15 cellular contexts compared by ENCODE assay signal in genomic region chr15:74259324-74259712, GRCh38. TPM values are rescaled to one million over a fixed set of nuclear protein-coding genes. Genes with fewer than 3 reads are reported as not detected.
DNase-seq lines count a peak whose midpoint lies in the region; TF ChIP-seq lines count a peak whose summit lies in the region.
"Had no signal": no experiment of that assay in that cellular context is flagged by ENCODE, and none has a peak within 500 bp of the region (broad histone marks: within the 10 kb centered on the region; RNA-seq: fewer than 3 reads in every experiment).

No MANE protein-coding gene starts in this region.

- DNase-seq in NCI-H446 treated with DMSO at 0.1 percent for 48 hours (lab: John Stamatoyannopoulos, UW) (peak; percentile 30), NCI-H446 (lab: John Stamatoyannopoulos, UW) (no peak), NCI-H187 (lab: John Stamatoyannopoulos, UW) (peak; percentile 30 to 70), NCI-H524 treated with DMSO at 0.1 percent for 48 hours (lab: John Stamatoyannopoulos, UW) (peak; percentile 27), osteocyte (ENCODE audit: extremely low spot score, unreplicated experiment) (no peak), RWPE1 (ENCODE audit: low spot score) (no peak), HAP-1 (ENCODE audit: low spot score in 2 of 2) (no peak)
- DNase-seq in activated CD8-positive, alpha-beta memory T cell treated with anti-CD3 and anti-CD28 coated beads, Interleukin-2, amount 50 U/mL, for 4 hours = no peak
- DNase-seq: COR-L47, GM23248, NCI-H2081 treated with DMSO at 0.1 percent for 48 hours, SHP77, T-helper 17 cell had no signal

- H3K27ac ChIP-seq in RWPE1 = no peak overlapping the region
- H3K27ac ChIP-seq: A549, GM23248 had no signal

- peak overlapping the region; percentile 35 for H3K27ac Mint-ChIP-seq in osteocyte (ENCODE audit: unreplicated experiment)
- H3K27ac Mint-ChIP-seq: CD14-positive monocyte, T-helper 17 cell had no signal

- no peaks in the 10 kb centered on the region for H3K9me3 ChIP-seq in HAP-1
- H3K9me3 ChIP-seq: A549 had no signal

- no peaks in the 10 kb centered on the region for H3K9me3 Mint-ChIP-seq in osteocyte (ENCODE audit: unreplicated experiment)
- H3K9me3 Mint-ChIP-seq: CD14-positive monocyte had no signal

- POLR2A ChIA-PET in RWPE1 (lab: Yijun Ruan, JAX; ENCODE audit: low non-redundant PET) = no interaction called here

- peaks cover 34% of the 10 kb centered on the region for H3K4me1 Mint-ChIP-seq in osteocyte (ENCODE audit: unreplicated experiment)
- H3K4me1 Mint-ChIP-seq: CD14-positive monocyte, T-helper 17 cell had no signal

- in situ Hi-C loops in HAP-1 (cut with MboI; ENCODE audit: low sequenced_read_pairs) = no loop called here

- peaks cover 89% of the 10 kb centered on the region for H3K27me3 ChIP-seq in HAP-1 (ENCODE audit: low read depth)

- TF ChIP-seq CTCF in osteocyte (IDR thresholded peaks at IDR 0.05) (no peak), RWPE1 (conservative IDR thresholded peaks at IDR 0.05; ENCODE audit: low read depth) (no peak)

- no peak overlapping the region for H3K4me3 Mint-ChIP-seq in osteocyte (ENCODE audit: unreplicated experiment)
- H3K4me3 Mint-ChIP-seq: CD14-positive monocyte, T-helper 17 cell had no signal

- no peak overlapping the region for H3K4me3 ChIP-seq in HAP-1
- H3K4me3 ChIP-seq: A549, GM23248 had no signal

- no peaks in the 10 kb centered on the region for H3K4me1 ChIP-seq in HAP-1
- H3K4me1 ChIP-seq: A549 had no signal

- CTCF ChIA-PET in RWPE1 (lab: Yijun Ruan, JAX) = interaction anchor here (0.7 to 1.0 kb wide), 2 partner anchors 48 to 125 kb away, joined by 3 to 4 read pairs; no protein-coding TSS in a partner anchor

- no peaks in the 10 kb centered on the region for H3K36me3 Mint-ChIP-seq in osteocyte (ENCODE audit: unreplicated experiment)
- H3K36me3 Mint-ChIP-seq: CD14-positive monocyte had no signal

- H3K27me3 Mint-ChIP-seq in osteocyte (ENCODE audit: unreplicated experiment) = peaks cover 29% of the 10 kb centered on the region

- no peaks in the 10 kb centered on the region for H3K36me3 ChIP-seq in HAP-1 (replicated peaks)

RNA-seq across cellular contexts. Expression of gene CCDC33, which starts 23.2 kb away (rescaled TPM):
- total RNA-seq in osteocyte = not detected in 2 replicates
- total RNA-seq: GM23248, T-helper 17 cell had no signal

RNA-seq across cellular contexts. Expression of gene STRA6, which starts 56.7 kb away (rescaled TPM):
- total RNA-seq in osteocyte = 23.2 and 25.8 TPM in 2 replicates
- total RNA-seq: GM23248, T-helper 17 cell had no signal

Comparison
In these comparisons a context has a peak if more than half of its experiments do, and no peak if none do; other contexts are left out.
1. DNase-seq: peak in NCI-H446 treated with DMSO at 0.1 percent for 48 hours (single experiment), NCI-H187 (2 of 2) and NCI-H524 treated with DMSO at 0.1 percent for 48 hours (single experiment); none in NCI-H446 (0 of 2), osteocyte (single experiment), RWPE1 (single experiment), activated CD8-positive, alpha-beta memory T cell treated with anti-CD3 and anti-CD28 coated beads, Interleukin-2, amount 50 U/mL, for 4 hours (single experiment) and HAP-1 (0 of 2).